16 cellular contexts compared by ENCODE assay signal in genomic region chr20:58014628-58015315, GRCh38.
DNase-seq lines count a peak whose midpoint lies in the region; ATAC-seq, FAIRE-seq and TF ChIP-seq lines count a peak whose summit lies in the region.
"Had no signal": no experiment of that assay in that cellular context is flagged by ENCODE, and none has a peak within 500 bp of the region (broad histone marks: within the 10 kb centered on the region; RNA-seq: fewer than 3 reads in every experiment).

No MANE protein-coding gene starts in this region.

- peaks cover 35% of the 10 kb centered on the region for H3K4me1 ChIP-seq in astrocyte (ENCODE audit: insufficient read depth, low read length)
- H3K4me1 ChIP-seq: parathyroid adenoma had no signal

- peak overlapping the region; percentile 39 for H3K4me2 ChIP-seq in astrocyte (ENCODE audit: low read length)

- no peak overlapping the region for H3K4me3 Mint-ChIP-seq in activated CD8-positive, alpha-beta memory T cell treated with anti-CD3 and anti-CD28 coated beads, Interleukin-2, amount 10 ng/mL, durations not matched to agents 7 days and 5 days
- H3K4me3 Mint-ChIP-seq in astrocyte (ENCODE audit: unreplicated experiment): no peak overlapping the region
- H3K4me3 Mint-ChIP-seq in naive thymus-derived CD8-positive, alpha-beta T cell: peak overlapping the region in 2 of 10 donors; percentile 26 to 60

- H3K79me2 ChIP-seq in astrocyte (ENCODE audit: insufficient read depth, low read length): no peaks in the 10 kb centered on the region
- H3K79me2 ChIP-seq: parathyroid adenoma had no signal

- H3K27me3 ChIP-seq in astrocyte (ENCODE audit: insufficient read depth, low read length): no peaks in the 10 kb centered on the region
- H3K27me3 ChIP-seq: brain microvascular endothelial cell, vagina had no signal

- H3K4me3 ChIP-seq in astrocyte (ENCODE audit: insufficient read depth, low read depth, low read length): no peak overlapping the region
- H3K4me3 ChIP-seq: K562, vagina had no signal

- H3K36me3 Mint-ChIP-seq in activated CD8-positive, alpha-beta memory T cell treated with anti-CD3 and anti-CD28 coated beads, Interleukin-2, amount 10 ng/mL, durations not matched to agents 7 days and 5 days: no peaks in the 10 kb centered on the region
- no peaks in the 10 kb centered on the region for H3K36me3 Mint-ChIP-seq in astrocyte (ENCODE audit: low read depth, unreplicated experiment)
- no peaks in the 10 kb centered on the region for H3K36me3 Mint-ChIP-seq in naive thymus-derived CD8-positive, alpha-beta T cell

- H3K27ac ChIP-seq in astrocyte (ENCODE audit: low read depth, low read length): peak overlapping the region; percentile 36
- H3K27ac ChIP-seq: brain microvascular endothelial cell, parathyroid adenoma had no signal

- H4K20me1 ChIP-seq in astrocyte (ENCODE audit: insufficient read depth, low read length): no peaks in the 10 kb centered on the region

- no peaks in the 10 kb centered on the region for H3K36me3 ChIP-seq in astrocyte (ENCODE audit: insufficient read depth, low read length)
- H3K36me3 ChIP-seq: brain microvascular endothelial cell, vagina had no signal

- ATAC-seq in activated CD8-positive, alpha-beta memory T cell treated with anti-CD3 and anti-CD28 coated beads, Interleukin-2, amount 10 ng/mL, durations not matched to agents 7 days and 5 days: peak; percentile 9
- ATAC-seq in naive thymus-derived CD8-positive, alpha-beta T cell: peak; percentile 93 to 94
- ATAC-seq in SK-N-SH treated with all-trans-retinoic acid at 6 μM for 48 hours (no peak), HG03571 (IDR thresholded peaks at IDR 0.05; ENCODE audit: unreplicated experiment) (no peak)
- ATAC-seq: K562 had no signal

- no peak for DNase-seq in activated CD8-positive, alpha-beta memory T cell treated with anti-CD3 and anti-CD28 coated beads, Interleukin-2, amount 10 ng/mL, durations not matched to agents 7 days and 5 days
- no peak for DNase-seq in activated CD8-positive, alpha-beta memory T cell treated with anti-CD3 and anti-CD28 coated beads, Interleukin-2, amount 50 U/mL, for 4 hours
- peak; percentile 94 for DNase-seq in M059J (ENCODE audit: low read depth)
- DNase-seq in astrocyte (ENCODE audit: low read depth): peak; percentile 68
- DNase-seq in naive thymus-derived CD8-positive, alpha-beta T cell: peak in 7 of 10 donors; percentile 13 to 65 (median 39)
- DNase-seq in GF-D8 (lab: John Stamatoyannopoulos, UW): no peak
- DNase-seq: brain microvascular endothelial cell; mesendoderm; NCI-H2029; stimulated activated CD8-positive, alpha-beta memory T cell treated with anti-CD3 and anti-CD28 coated beads, Interleukin-4, amount 100 ng/mL, for 48 hours had no signal

- peaks cover 13% of the 10 kb centered on the region for H3K4me1 Mint-ChIP-seq in activated CD8-positive, alpha-beta memory T cell treated with anti-CD3 and anti-CD28 coated beads, Interleukin-2, amount 10 ng/mL, durations not matched to agents 7 days and 5 days
- H3K4me1 Mint-ChIP-seq in astrocyte (ENCODE audit: low read depth, unreplicated experiment): peaks cover 22% of the 10 kb centered on the region
- peaks cover 10 to 13% (median 12%) of the 10 kb centered on the region in 4 donors for H3K4me1 Mint-ChIP-seq in naive thymus-derived CD8-positive, alpha-beta T cell

- CTCF ChIA-PET in activated CD8-positive, alpha-beta memory T cell treated with anti-CD3 and anti-CD28 coated beads, Interleukin-2, amount 10 ng/mL, durations not matched to agents 7 days and 5 days (lab: Charles Lee): no interaction called here

- peak overlapping the region; percentile 2 for H3K9ac ChIP-seq in astrocyte (ENCODE audit: low read length)
- H3K9ac ChIP-seq: parathyroid adenoma had no signal

- no peak overlapping the region for H3K27ac Mint-ChIP-seq in activated CD8-positive, alpha-beta memory T cell treated with anti-CD3 and anti-CD28 coated beads, Interleukin-2, amount 10 ng/mL, durations not matched to agents 7 days and 5 days
- no peak overlapping the region for H3K27ac Mint-ChIP-seq in astrocyte (ENCODE audit: unreplicated experiment)
- peak overlapping the region in 4 of 10 donors; percentile 42 to 86 (median 72) for H3K27ac Mint-ChIP-seq in naive thymus-derived CD8-positive, alpha-beta T cell

- TF ChIP-seq CTCF in astrocyte (IDR thresholded peaks at IDR 0.05; ENCODE audit: insufficient read depth, low read depth, low read length): no peak

- H3K27me3 Mint-ChIP-seq in activated CD8-positive, alpha-beta memory T cell treated with anti-CD3 and anti-CD28 coated beads, Interleukin-2, amount 10 ng/mL, durations not matched to agents 7 days and 5 days: peaks cover 20% of the 10 kb centered on the region
- peaks cover 17% of the 10 kb centered on the region for H3K27me3 Mint-ChIP-seq in astrocyte (ENCODE audit: low read depth, unreplicated experiment)
- peaks cover 2 to 45% (median 21%) of the 10 kb centered on the region in 5 donors for H3K27me3 Mint-ChIP-seq in naive thymus-derived CD8-positive, alpha-beta T cell

- no peak overlapping the region for H2AFZ ChIP-seq in astrocyte (ENCODE audit: low read depth, low read length)
- H2AFZ ChIP-seq: parathyroid adenoma had no signal

- POLR2A ChIA-PET in naive thymus-derived CD8-positive, alpha-beta T cell (lab: Charles Lee): no interaction called here

- H3K9me3 ChIP-seq in astrocyte (ENCODE audit: insufficient read depth, low read depth, low read length): no peaks in the 10 kb centered on the region
- H3K9me3 ChIP-seq: vagina had no signal

- no peaks in the 10 kb centered on the region for H3K9me3 Mint-ChIP-seq in activated CD8-positive, alpha-beta memory T cell treated with anti-CD3 and anti-CD28 coated beads, Interleukin-2, amount 10 ng/mL, durations not matched to agents 7 days and 5 days (ENCODE audit: low read depth)
- peaks cover 5% of the 10 kb centered on the region for H3K9me3 Mint-ChIP-seq in astrocyte (ENCODE audit: unreplicated experiment)
- H3K9me3 Mint-ChIP-seq in naive thymus-derived CD8-positive, alpha-beta T cell: no peaks in the 10 kb centered on the region

- FAIRE-seq in astrocyte (lab: Jason Lieb, UNC): no peak
- FAIRE-seq: GM18507, K562 had no signal

TF ChIP-seq in SK-N-SH treated with all-trans-retinoic acid at 6 μM for 48 hours, 23 proteins besides CTCF, POLR2A, EP300 and RAD21:
- TF ChIP-seq PPARA (CRISPR knock-in tag; IDR thresholded peaks at IDR 0.05; ENCODE audit: borderline replicate concordance) (no peak), ISL1 (CRISPR knock-in tag; IDR thresholded peaks at IDR 0.05) (no peak), ESRRG (CRISPR knock-in tag; IDR thresholded peaks at IDR 0.05) (no peak), TCF4 (CRISPR knock-in tag; IDR thresholded peaks at IDR 0.05; ENCODE audit: borderline replicate concordance) (no peak)
TF ChIP-seq in SK-N-SH treated with all-trans-retinoic acid at 6 μM for 48 hours: peak in this region for 0.

Comparison
In these comparisons a context has a peak if more than half of its experiments do, and no peak if none do; other contexts are left out.
1. ATAC-seq: peak in activated CD8-positive, alpha-beta memory T cell treated with anti-CD3 and anti-CD28 coated beads, Interleukin-2, amount 10 ng/mL, durations not matched to agents 7 days and 5 days (single experiment) and naive thymus-derived CD8-positive, alpha-beta T cell (2 of 2); none in SK-N-SH treated with all-trans-retinoic acid at 6 μM for 48 hours (single experiment) and HG03571 (single experiment).
2. DNase-seq: peak in M059J (single experiment), astrocyte (single experiment) and naive thymus-derived CD8-positive, alpha-beta T cell (7 of 10); none in activated CD8-positive, alpha-beta memory T cell treated with anti-CD3 and anti-CD28 coated beads, Interleukin-2, amount 10 ng/mL, durations not matched to agents 7 days and 5 days (single experiment), activated CD8-positive, alpha-beta memory T cell treated with anti-CD3 and anti-CD28 coated beads, Interleukin-2, amount 50 U/mL, for 4 hours (single experiment) and GF-D8 (single experiment).